ENCODE assay signal across 15 cellular contexts in genomic region chr11:126385991-126386728, GRCh38. TPM values are rescaled to one million over a fixed set of nuclear protein-coding genes. Genes with fewer than 3 reads are reported as not detected.
A peak's percentile ranks its signal among the peaks of the same experiment; 100 is the strongest.
DNase-seq lines count a peak whose midpoint lies in the region; ATAC-seq and TF ChIP-seq lines count a peak whose summit lies in the region.
"Had no signal": no experiment of that assay in that cellular context is flagged by ENCODE, and none has a peak within 500 bp of the region (broad histone marks: within the 10 kb centered on the region; RNA-seq: fewer than 3 reads in every experiment).

No MANE protein-coding gene starts in this region.

- POLR2A ChIA-PET in MCF 10A (lab: Yijun Ruan, JAX) = interaction anchor here (0.9 kb wide), 1 partner anchor 13 kb away, joined by 3 read pairs; no protein-coding TSS in a partner anchor

- no peaks in the 10 kb centered on the region for H3K27me3 ChIP-seq in mammary epithelial cell (ENCODE audit: insufficient read depth, low read length)
- H3K27me3 ChIP-seq in heart right ventricle = no peaks in the 10 kb centered on the region
- no peaks in the 10 kb centered on the region for H3K27me3 ChIP-seq in neural progenitor cell

- peak overlapping the region; percentile 42 for H3K27ac Mint-ChIP-seq in MCF 10A (ENCODE audit: low read depth, unreplicated experiment)
- H3K27ac Mint-ChIP-seq in neural progenitor cell = no peak overlapping the region
- H3K27ac Mint-ChIP-seq in progenitor cell of endocrine pancreas = no peak overlapping the region
- H3K27ac Mint-ChIP-seq: activated B cell treated with CpG ODN at 0.5 μM for 24 hours; CD4-positive, alpha-beta T cell; T-cell had no signal

- no peaks in the 10 kb centered on the region for H3K36me3 ChIP-seq in mammary epithelial cell (ENCODE audit: insufficient read depth, low read length)
- no peaks in the 10 kb centered on the region for H3K36me3 ChIP-seq in heart right ventricle
- no peaks in the 10 kb centered on the region for H3K36me3 ChIP-seq in neural progenitor cell

- in situ Hi-C loops in mammary epithelial cell (cut with MboI; ENCODE audit: low sequenced_read_pairs in 2 of 2) = no loop called here

- no peaks in the 10 kb centered on the region for H3K9me3 ChIP-seq in mammary epithelial cell (replicated peaks; ENCODE audit: insufficient read depth, low read length)
- H3K9me3 ChIP-seq in heart right ventricle = no peaks in the 10 kb centered on the region
- H3K9me3 ChIP-seq in neural progenitor cell (ENCODE audit: low read depth) = no peaks in the 10 kb centered on the region

- CTCF ChIA-PET in MCF 10A (lab: Yijun Ruan, JAX) = interaction anchor here (0.6 to 1.8 kb wide), 3 partner anchors 75 to 1073 kb away, joined by 3 to 12 read pairs (median 6); no protein-coding TSS in a partner anchor
- CTCF ChIA-PET in mammary epithelial cell (lab: Charles Lee; ENCODE audit: low non-redundant PET) = no interaction called here

- H3K4me3 ChIP-seq in mammary epithelial cell (replicated peaks in 1 of 3; ENCODE audit: insufficient read depth in 1 of 3, low read depth in 2 of 3, low read length in 3 of 3) (no peak overlapping the region), heart right ventricle (no peak overlapping the region), neural progenitor cell (no peak overlapping the region)

- BruUV-seq in MCF 10A (replicated peaks; lab: Mats Ljungman, UMichigan) = no TSS peak
- no TSS peak for BruUV-seq in mammary epithelial cell (replicated peaks; lab: Mats Ljungman, UMichigan)

- no peaks in the 10 kb centered on the region for H3K27me3 Mint-ChIP-seq in MCF 10A (ENCODE audit: insufficient read depth, unreplicated experiment)
- no peaks in the 10 kb centered on the region for H3K27me3 Mint-ChIP-seq in neural progenitor cell (ENCODE audit: insufficient read depth, low read depth)
- H3K27me3 Mint-ChIP-seq in progenitor cell of endocrine pancreas = no peaks in the 10 kb centered on the region
- H3K27me3 Mint-ChIP-seq: activated B cell treated with CpG ODN at 0.5 μM for 24 hours; CD4-positive, alpha-beta T cell; T-cell had no signal

- 62% methylated on average over 7 of the region's 8 CpGs for WGBS in mammary epithelial cell (ENCODE audit: low coverage, missing lambda C conversion rate)
- WGBS in heart right ventricle, 2 donors = 63 to 64% methylated on average over 8 of the region's 8 CpGs

- H2AFZ ChIP-seq in mammary epithelial cell (ENCODE audit: low read depth, low read length) = no peak overlapping the region
- no peak overlapping the region for H2AFZ ChIP-seq in neural progenitor cell (replicated peaks)

- H3K4me2 ChIP-seq in mammary epithelial cell (ENCODE audit: insufficient read depth, low read depth, low read length) (no peak overlapping the region), neural progenitor cell (peak overlapping the region; percentile 19)

- H3K4me1 Mint-ChIP-seq in MCF 10A (ENCODE audit: insufficient read depth, unreplicated experiment) (peaks cover 28% of the 10 kb centered on the region), neural progenitor cell (peaks cover 15% of the 10 kb centered on the region), progenitor cell of endocrine pancreas (ENCODE audit: low read depth) (peaks cover 4% of the 10 kb centered on the region)
- H3K4me1 Mint-ChIP-seq: activated B cell treated with CpG ODN at 0.5 μM for 24 hours had no signal

- H3K4me3 Mint-ChIP-seq in MCF 10A (ENCODE audit: unreplicated experiment) = no peak overlapping the region
- no peak overlapping the region for H3K4me3 Mint-ChIP-seq in neural progenitor cell
- no peak overlapping the region for H3K4me3 Mint-ChIP-seq in progenitor cell of endocrine pancreas (ENCODE audit: low read depth)
- H3K4me3 Mint-ChIP-seq: activated B cell treated with CpG ODN at 0.5 μM for 24 hours; CD4-positive, alpha-beta T cell; T-cell had no signal

- intact Hi-C loops in MCF 10A (cut with micrococcal nuclease) = no loop called here
- intact Hi-C loops in mammary epithelial cell (cut with micrococcal nuclease) = no loop called here
- intact Hi-C loops in heart right ventricle (cut with DNase I) = no loop called here

- no peaks in the 10 kb centered on the region for H3K9me3 Mint-ChIP-seq in MCF 10A (ENCODE audit: unreplicated experiment)
- no peaks in the 10 kb centered on the region for H3K9me3 Mint-ChIP-seq in neural progenitor cell
- H3K9me3 Mint-ChIP-seq in progenitor cell of endocrine pancreas (ENCODE audit: low read depth) = no peaks in the 10 kb centered on the region
- H3K9me3 Mint-ChIP-seq: activated B cell treated with CpG ODN at 0.5 μM for 24 hours; CD4-positive, alpha-beta T cell; T-cell had no signal

- peaks cover 34% of the 10 kb centered on the region for H3K79me2 ChIP-seq in mammary epithelial cell (ENCODE audit: insufficient read depth, low read length)
- no peaks in the 10 kb centered on the region for H3K79me2 ChIP-seq in neural progenitor cell (ENCODE audit: low read depth)

- DNase-seq in MCF 10A (ENCODE audit: unreplicated experiment) (no peak), mammary epithelial cell (no peak), heart right ventricle (no peak), neural progenitor cell (ENCODE audit: low spot score) (no peak), progenitor cell of endocrine pancreas (ENCODE audit: low spot score, unreplicated experiment) (no peak)
- DNase-seq in stimulated activated CD4-positive, alpha-beta T cell treated with anti-CD3 and anti-CD28 coated beads, Interleukin-1b, Interleukin-23, amount 100 ng/mL, for 48 hours = no peak
- DNase-seq: activated B cell treated with CpG ODN at 0.5 μM for 24 hours; activated effector memory CD4-positive, alpha-beta T cell treated with anti-CD3 and anti-CD28 coated beads, Interleukin-2, amount 50 U/mL, for 16 hours; CD4-positive, alpha-beta T cell; cortex of kidney; glutamatergic neuron; T-cell had no signal

- TF ChIP-seq CTCF in MCF 10A (IDR thresholded peaks at IDR 0.05; ENCODE audit: unreplicated experiment) = no peak
- TF ChIP-seq CTCF in mammary epithelial cell (conservative IDR thresholded peaks at IDR 0.05 in 1 of 2, IDR thresholded peaks at IDR 0.05 in 1 of 2; ENCODE audit: extremely low read depth in 1 of 2, insufficient read depth in 1 of 2, low read depth in 1 of 2, low read length in 2 of 2) = no peak
- no peak for TF ChIP-seq CTCF in heart right ventricle (IDR thresholded peaks at IDR 0.05)
- TF ChIP-seq CTCF in neural progenitor cell (IDR thresholded peaks at IDR 0.05) = no peak
- TF ChIP-seq CTCF in progenitor cell of endocrine pancreas (IDR thresholded peaks at IDR 0.05; ENCODE audit: unreplicated experiment) = no peak

- no peak overlapping the region for H3K9ac ChIP-seq in mammary epithelial cell (ENCODE audit: insufficient read depth, low read length)
- no peak overlapping the region for H3K9ac ChIP-seq in neural progenitor cell

- no peaks in the 10 kb centered on the region for H4K20me1 ChIP-seq in mammary epithelial cell (ENCODE audit: insufficient read depth, low read length)
- H4K20me1 ChIP-seq in neural progenitor cell (ENCODE audit: low read depth) = no peaks in the 10 kb centered on the region

- H3K4me1 ChIP-seq in mammary epithelial cell (ENCODE audit: insufficient read depth, low read length) (peaks cover 13% of the 10 kb centered on the region), heart right ventricle (peaks cover 10 to 78% (median 36%) of the 10 kb centered on the region in 9 donors), neural progenitor cell (peaks cover 9% of the 10 kb centered on the region)

- dilution Hi-C loops in mammary epithelial cell (cut with HindIII; ENCODE audit: low sequenced_read_pairs) = no loop called here

- H3K36me3 Mint-ChIP-seq in MCF 10A (ENCODE audit: insufficient read depth, unreplicated experiment) = no peaks in the 10 kb centered on the region
- H3K36me3 Mint-ChIP-seq in neural progenitor cell = no peaks in the 10 kb centered on the region
- no peaks in the 10 kb centered on the region for H3K36me3 Mint-ChIP-seq in progenitor cell of endocrine pancreas (ENCODE audit: insufficient read depth)
- H3K36me3 Mint-ChIP-seq: T-cell had no signal

- H3K27ac ChIP-seq in mammary epithelial cell (ENCODE audit: insufficient read depth, low read depth, low read length) (no peak overlapping the region), heart right ventricle (peak overlapping the region in 9 of 10 donors; percentile 5 to 82 (median 46)), neural progenitor cell (peak overlapping the region; percentile 53)
- H3K27ac ChIP-seq: epithelial cell of prostate had no signal

- ATAC-seq in heart right ventricle (peak in 7 of 8 donors; percentile 2 to 18 (median 12)), GM19455 (IDR thresholded peaks at IDR 0.05; ENCODE audit: unreplicated experiment) (no peak), HG02588 (IDR thresholded peaks at IDR 0.05; ENCODE audit: unreplicated experiment) (no peak)
- ATAC-seq: T-cell had no signal

- no peaks in the 10 kb centered on the region for H3F3A ChIP-seq in neural progenitor cell (ENCODE audit: low read depth)

RNA-seq across cellular contexts. Expression of gene ST3GAL4, which starts 30.7 kb away (rescaled TPM):
- total RNA-seq in MCF 10A (2022) = 12.3 and 15.3 TPM in 2 replicates
- 10 to 100 TPM; 32.8 to 38.0 TPM for total RNA-seq in mammary epithelial cell
- polyA plus RNA-seq in mammary epithelial cell = 35.9 TPM
- polyA minus RNA-seq in mammary epithelial cell = 72.9 TPM
- 10 to 100 TPM; 24.8 to 51.0 (median 43.4) TPM for total RNA-seq in heart right ventricle
- polyA plus RNA-seq in heart right ventricle = 10 to 100 TPM; 96.2 to 98.2 TPM
- 13.0 and 17.9 TPM in 2 replicates for total RNA-seq in neural progenitor cell (ENCODE audit: low replicate concordance)
- 7.8 and 8.8 TPM in 2 replicates for total RNA-seq in progenitor cell of endocrine pancreas

Comparison
In these comparisons a context has a peak if more than half of its experiments do, and no peak if none do; other contexts are left out.
1. ATAC-seq: peak in heart right ventricle (7 of 8); none in GM19455 (single experiment) and HG02588 (single experiment).